11 cellular contexts compared by ENCODE assay signal in genomic region chr2:208311954-208312353, GRCh38. TPM values are rescaled to one million over a fixed set of nuclear protein-coding genes. Genes with fewer than 3 reads are reported as not detected.
DNase-seq lines count a peak whose midpoint lies in the region; ATAC-seq and TF ChIP-seq lines count a peak whose summit lies in the region.
"Had no signal": no experiment of that assay in that cellular context is flagged by ENCODE, and none has a peak within 500 bp of the region (broad histone marks: within the 10 kb centered on the region; RNA-seq: fewer than 3 reads in every experiment).

No MANE protein-coding gene starts in this region.

- TF ChIP-seq CTCF in upper lobe of right lung (IDR thresholded peaks at IDR 0.05), result no peak

- H3K27me3 ChIP-seq in upper lobe of right lung, result no peaks in the 10 kb centered on the region
- H3K27me3 ChIP-seq: SJSA1 had no signal

- H3K36me3 ChIP-seq in upper lobe of right lung, result peaks cover 40% of the 10 kb centered on the region

- H3K36me3 Mint-ChIP-seq in activated naive CD4-positive, alpha-beta T cell treated with anti-CD3 and anti-CD28 coated beads, Interleukin-2, amount 50 U/mL, for 72 hours, result peaks cover 11% of the 10 kb centered on the region in 2 donors

- H3K4me1 ChIP-seq in upper lobe of right lung, result no peaks in the 10 kb centered on the region
- H3K4me1 ChIP-seq: SJSA1 had no signal

- no peak for DNase-seq in activated naive CD4-positive, alpha-beta T cell treated with anti-CD3 and anti-CD28 coated beads, Interleukin-2, amount 50 U/mL, for 72 hours (ENCODE audit: low spot score in 2 of 2)
- no peak for DNase-seq in activated naive CD4-positive, alpha-beta T cell treated with anti-CD3 and anti-CD28 coated beads, Interleukin-2, amount 50 U/mL, for 16 hours
- DNase-seq in upper lobe of right lung (no peak), NCI-H1092 treated with DMSO at 0.1 percent for 48 hours (lab: John Stamatoyannopoulos, UW) (no peak), NCI-H82 treated with DMSO at 0.1 percent for 48 hours (lab: John Stamatoyannopoulos, UW; ENCODE audit: unreplicated experiment) (no peak), A172 (ENCODE audit: low spot score) (no peak)
- DNase-seq: stimulated activated CD4-positive, alpha-beta T cell treated with anti-CD3 and anti-CD28 coated beads, Interleukin-1b, Interleukin-23, amount 100 ng/mL, for 48 hours had no signal

- no peak overlapping the region for H3K27ac ChIP-seq in upper lobe of right lung
- H3K27ac ChIP-seq: epithelial cell of prostate, SJSA1 had no signal

- intact Hi-C loops in upper lobe of right lung (cut with DNase I), result no loop called here

- H3K27ac Mint-ChIP-seq in activated naive CD4-positive, alpha-beta T cell treated with anti-CD3 and anti-CD28 coated beads, Interleukin-2, amount 50 U/mL, for 72 hours, result no peak overlapping the region

- no peaks in the 10 kb centered on the region for H3K9me3 ChIP-seq in upper lobe of right lung
- H3K9me3 ChIP-seq: SJSA1 had no signal

- peak; percentile 28 to 88 for ATAC-seq in activated naive CD4-positive, alpha-beta T cell treated with anti-CD3 and anti-CD28 coated beads, Interleukin-2, amount 50 U/mL, for 72 hours
- peak; percentile 71 for ATAC-seq in HG02610 (IDR thresholded peaks at IDR 0.05; ENCODE audit: unreplicated experiment)
- peak; percentile 60 for ATAC-seq in HG03575 (IDR thresholded peaks at IDR 0.05; ENCODE audit: extremely low read depth, insufficient number of reproducible peaks, low FRiP score, unreplicated experiment)
- peak; percentile 48 for ATAC-seq in upper lobe of right lung

- no peaks in the 10 kb centered on the region for H3K9me3 Mint-ChIP-seq in activated naive CD4-positive, alpha-beta T cell treated with anti-CD3 and anti-CD28 coated beads, Interleukin-2, amount 50 U/mL, for 72 hours

- H3K4me3 ChIP-seq in upper lobe of right lung, result no peak overlapping the region
- H3K4me3 ChIP-seq: SJSA1 had no signal

RNA-seq across cellular contexts. Expression of gene PIKFYVE, which starts 45.9 kb away (rescaled TPM):
- total RNA-seq in activated naive CD4-positive, alpha-beta T cell treated with anti-CD3 and anti-CD28 coated beads, Interleukin-2, amount 50 U/mL, for 72 hours, result 10 to 100 TPM; 23.1 to 25.9 TPM
- 32.5 TPM for total RNA-seq in upper lobe of right lung
- 25.6 and 29.2 TPM in 2 replicates for total RNA-seq in A172 (2014; rRNA removed; shearing (Covaris generic))

RNA-seq across cellular contexts. Expression of gene IDH1, which starts 57.1 kb away (rescaled TPM):
- total RNA-seq in activated naive CD4-positive, alpha-beta T cell treated with anti-CD3 and anti-CD28 coated beads, Interleukin-2, amount 50 U/mL, for 72 hours, result 10 to 100 TPM; 16.9 to 19.4 TPM
- 116 TPM for total RNA-seq in upper lobe of right lung
- 162 and 172 TPM in 2 replicates for total RNA-seq in A172 (2014; rRNA removed; shearing (Covaris generic))
